In genomic region chr6:64250126-64250525, GRCh38 we compare ENCODE assay signal across 23 cellular contexts.
A peak's percentile ranks its signal among the peaks of the same experiment; 100 is the strongest.
DNase-seq lines count a peak whose midpoint lies in the region; ATAC-seq and TF ChIP-seq lines count a peak whose summit lies in the region.
"Had no signal": no experiment of that assay in that cellular context is flagged by ENCODE, and none has a peak within 500 bp of the region (broad histone marks: within the 10 kb centered on the region; RNA-seq: fewer than 3 reads in every experiment).

No MANE protein-coding gene starts in this region.

- ATAC-seq in omental fat pad (ENCODE audit: low FRiP score) (no peak), GM19397 (IDR thresholded peaks at IDR 0.05; ENCODE audit: unreplicated experiment) (no peak)
- ATAC-seq: natural killer cell treated with Interleukin-12 subunit alpha and Interleukin-12 subunit beta and Interleukin-15 and Interleukin-18, amount 100 ng/mL, for 72 hours; Right ventricle myocardium inferior; stimulated activated naive B cell treated with anti-CD40 and anti-IgM and Interleukin-4, amounts not matched to agents 10 μg/mL and 1 μg/mL and 100 μg/mL, for 72 hours had no signal

- no peaks in the 10 kb centered on the region for H3K36me3 ChIP-seq in MG63
- H3K36me3 ChIP-seq in neural progenitor cell = no peaks in the 10 kb centered on the region
- H3K36me3 ChIP-seq: HAP-1, prostate gland had no signal

- no peaks in the 10 kb centered on the region for H3K27me3 ChIP-seq in MG63
- no peaks in the 10 kb centered on the region for H3K27me3 ChIP-seq in neural progenitor cell
- H3K27me3 ChIP-seq: testis had no signal

- H3K27ac ChIP-seq in neural progenitor cell = no peak overlapping the region
- H3K27ac ChIP-seq: prostate gland, testis had no signal

- no peaks in the 10 kb centered on the region for H3K9me3 Mint-ChIP-seq in endothelial cell (ENCODE audit: unreplicated experiment)
- peaks cover 4% of the 10 kb centered on the region for H3K9me3 Mint-ChIP-seq in neural progenitor cell
- H3K9me3 Mint-ChIP-seq: activated naive CD8-positive, alpha-beta T cell treated with anti-CD3 and anti-CD28 coated beads, Interleukin-2, amount 10 ng/mL, durations not matched to agents 7 days and 5 days; T-helper 1 cell treated with Interleukin-12 subunit alpha and Interleukin-12 subunit beta and Interleukin-4 antibody, amounts not matched to agents 30 μg/mL and 1 μg/mL, for 36 hours had no signal

- no peaks in the 10 kb centered on the region for H3K9me3 ChIP-seq in MG63
- no peaks in the 10 kb centered on the region for H3K9me3 ChIP-seq in neural progenitor cell (ENCODE audit: low read depth)
- H3K9me3 ChIP-seq: HAP-1, prostate gland, testis had no signal

- H3K4me2 ChIP-seq in neural progenitor cell = no peak overlapping the region

- H2AFZ ChIP-seq in neural progenitor cell (replicated peaks) = no peak overlapping the region

- H3K36me3 Mint-ChIP-seq in endothelial cell (ENCODE audit: low read depth, unreplicated experiment) (no peaks in the 10 kb centered on the region), neural progenitor cell (no peaks in the 10 kb centered on the region)
- H3K36me3 Mint-ChIP-seq: activated naive CD8-positive, alpha-beta T cell treated with anti-CD3 and anti-CD28 coated beads, Interleukin-2, amount 10 ng/mL, durations not matched to agents 7 days and 5 days; CD4-positive, alpha-beta memory T cell; stimulated activated naive B cell treated with anti-CD40 and anti-IgM and Interleukin-4, amounts not matched to agents 10 μg/mL and 1 μg/mL and 100 μg/mL, for 72 hours had no signal

- H3K27ac Mint-ChIP-seq in endothelial cell (ENCODE audit: unreplicated experiment) = no peak overlapping the region
- no peak overlapping the region for H3K27ac Mint-ChIP-seq in neural progenitor cell
- H3K27ac Mint-ChIP-seq: activated naive CD8-positive, alpha-beta T cell treated with anti-CD3 and anti-CD28 coated beads, Interleukin-2, amount 10 ng/mL, durations not matched to agents 7 days and 5 days; activated T-helper 2 cell treated with anti-CD3 and anti-CD28 coated beads, Interferon-gamma antibody, Interleukin-2, Interleukin-4, amounts not matched to agents 10 μg/mL and 5 μg/mL and 100 μg/mL, durations not matched to agents 14 hours and 24 hours and 36 hours; dendritic cell treated with granulocyte-macrophage colony-stimulating factor and Interleukin-4, amounts not matched to agents 40 ng/mL and 50 ng/mL, for 4 days; natural killer cell treated with Interleukin-12 subunit alpha and Interleukin-12 subunit beta and Interleukin-15 and Interleukin-18, amount 100 ng/mL, for 72 hours; stimulated activated naive B cell treated with anti-CD40 and anti-IgM and Interleukin-4, amounts not matched to agents 10 μg/mL and 1 μg/mL and 100 μg/mL, for 72 hours; T-helper 1 cell treated with Interleukin-12 subunit alpha and Interleukin-12 subunit beta and Interleukin-4 antibody, amounts not matched to agents 30 μg/mL and 1 μg/mL, for 36 hours had no signal

- no peaks in the 10 kb centered on the region for H3F3A ChIP-seq in neural progenitor cell (ENCODE audit: low read depth)

- H3K4me1 Mint-ChIP-seq in endothelial cell (ENCODE audit: unreplicated experiment) (peaks cover 2% of the 10 kb centered on the region), neural progenitor cell (no peaks in the 10 kb centered on the region)
- H3K4me1 Mint-ChIP-seq: activated naive CD8-positive, alpha-beta T cell treated with anti-CD3 and anti-CD28 coated beads, Interleukin-2, amount 10 ng/mL, durations not matched to agents 7 days and 5 days; CD4-positive, alpha-beta memory T cell; stimulated activated naive B cell treated with anti-CD40 and anti-IgM and Interleukin-4, amounts not matched to agents 10 μg/mL and 1 μg/mL and 100 μg/mL, for 72 hours had no signal

- H3K4me1 ChIP-seq in neural progenitor cell = no peaks in the 10 kb centered on the region
- H3K4me1 ChIP-seq: HAP-1, prostate gland, testis had no signal

- H3K4me3 Mint-ChIP-seq in endothelial cell (ENCODE audit: unreplicated experiment) (no peak overlapping the region), neural progenitor cell (no peak overlapping the region)
- H3K4me3 Mint-ChIP-seq: activated naive CD8-positive, alpha-beta T cell treated with anti-CD3 and anti-CD28 coated beads, Interleukin-2, amount 10 ng/mL, durations not matched to agents 7 days and 5 days; CD4-positive, alpha-beta memory T cell; dendritic cell treated with granulocyte-macrophage colony-stimulating factor and Interleukin-4, amounts not matched to agents 40 ng/mL and 50 ng/mL, for 4 days; natural killer cell treated with Interleukin-12 subunit alpha and Interleukin-12 subunit beta and Interleukin-15 and Interleukin-18, amount 100 ng/mL, for 72 hours; stimulated activated naive B cell treated with anti-CD40 and anti-IgM and Interleukin-4, amounts not matched to agents 10 μg/mL and 1 μg/mL and 100 μg/mL, for 72 hours; T-helper 1 cell treated with Interleukin-12 subunit alpha and Interleukin-12 subunit beta and Interleukin-4 antibody, amounts not matched to agents 30 μg/mL and 1 μg/mL, for 36 hours had no signal

- no peak overlapping the region for H3K9ac ChIP-seq in neural progenitor cell

- TF ChIP-seq CTCF in GM12873 (IDR thresholded peaks at IDR 0.05; ENCODE audit: insufficient read depth, low read depth, low read length, missing control alignments) (peak; percentile 2), endothelial cell (IDR thresholded peaks at IDR 0.05; ENCODE audit: unreplicated experiment) (peak; percentile 35), neural progenitor cell (IDR thresholded peaks at IDR 0.05) (peak; percentile 25), omental fat pad (IDR thresholded peaks at IDR 0.05) (no peak)

- peak; percentile 4 for DNase-seq in MG63
- DNase-seq in endothelial cell (ENCODE audit: low spot score) = no peak
- DNase-seq in neural progenitor cell (ENCODE audit: low spot score) = no peak
- DNase-seq in omental fat pad (ENCODE audit: low spot score) = no peak
- DNase-seq in NCI-H2171 (lab: John Stamatoyannopoulos, UW) = no peak
- DNase-seq: activated CD4-positive, alpha-beta T cell treated with anti-CD3 and anti-CD28 coated beads, Interleukin-2, amount 50 U/mL, for 1 hour; activated naive CD8-positive, alpha-beta T cell treated with anti-CD3 and anti-CD28 coated beads, Interleukin-2, amount 10 ng/mL, durations not matched to agents 7 days and 5 days; CD4-positive, alpha-beta memory T cell; DMS153; NCI-H2171 treated with DMSO at 0.1 percent for 48 hours; NCI-H774; stimulated activated CD4-positive, alpha-beta T cell treated with anti-CD3 and anti-CD28 coated beads, Interleukin-1b, Interleukin-23, amount 100 ng/mL, for 48 hours; stimulated activated naive B cell treated with anti-CD40 and anti-IgM and Interleukin-4, amounts not matched to agents 10 μg/mL and 1 μg/mL and 100 μg/mL, for 72 hours; testis had no signal

- H3K4me3 ChIP-seq in MG63 (no peak overlapping the region), neural progenitor cell (no peak overlapping the region)
- H3K4me3 ChIP-seq: HAP-1, prostate gland, testis had no signal

- H3K79me2 ChIP-seq in neural progenitor cell (ENCODE audit: low read depth) = no peaks in the 10 kb centered on the region

- no peaks in the 10 kb centered on the region for H3K27me3 Mint-ChIP-seq in endothelial cell (ENCODE audit: unreplicated experiment)
- H3K27me3 Mint-ChIP-seq in neural progenitor cell (ENCODE audit: insufficient read depth, low read depth) = no peaks in the 10 kb centered on the region
- H3K27me3 Mint-ChIP-seq: activated naive CD8-positive, alpha-beta T cell treated with anti-CD3 and anti-CD28 coated beads, Interleukin-2, amount 10 ng/mL, durations not matched to agents 7 days and 5 days; CD4-positive, alpha-beta memory T cell; dendritic cell treated with granulocyte-macrophage colony-stimulating factor and Interleukin-4, amounts not matched to agents 40 ng/mL and 50 ng/mL, for 4 days; natural killer cell treated with Interleukin-12 subunit alpha and Interleukin-12 subunit beta and Interleukin-15 and Interleukin-18, amount 100 ng/mL, for 72 hours; stimulated activated naive B cell treated with anti-CD40 and anti-IgM and Interleukin-4, amounts not matched to agents 10 μg/mL and 1 μg/mL and 100 μg/mL, for 72 hours had no signal

- H4K20me1 ChIP-seq in neural progenitor cell (ENCODE audit: low read depth) = no peaks in the 10 kb centered on the region

Comparison
In these comparisons a context has a peak if more than half of its experiments do, and no peak if none do; other contexts are left out.
1. CTCF ChIP-seq: peak in GM12873 (single experiment), endothelial cell (single experiment) and neural progenitor cell (single experiment); none in omental fat pad (0 of 3).